Comparison of ENCODE assay signal across 1 cellular context in the genomic region with DNA sequence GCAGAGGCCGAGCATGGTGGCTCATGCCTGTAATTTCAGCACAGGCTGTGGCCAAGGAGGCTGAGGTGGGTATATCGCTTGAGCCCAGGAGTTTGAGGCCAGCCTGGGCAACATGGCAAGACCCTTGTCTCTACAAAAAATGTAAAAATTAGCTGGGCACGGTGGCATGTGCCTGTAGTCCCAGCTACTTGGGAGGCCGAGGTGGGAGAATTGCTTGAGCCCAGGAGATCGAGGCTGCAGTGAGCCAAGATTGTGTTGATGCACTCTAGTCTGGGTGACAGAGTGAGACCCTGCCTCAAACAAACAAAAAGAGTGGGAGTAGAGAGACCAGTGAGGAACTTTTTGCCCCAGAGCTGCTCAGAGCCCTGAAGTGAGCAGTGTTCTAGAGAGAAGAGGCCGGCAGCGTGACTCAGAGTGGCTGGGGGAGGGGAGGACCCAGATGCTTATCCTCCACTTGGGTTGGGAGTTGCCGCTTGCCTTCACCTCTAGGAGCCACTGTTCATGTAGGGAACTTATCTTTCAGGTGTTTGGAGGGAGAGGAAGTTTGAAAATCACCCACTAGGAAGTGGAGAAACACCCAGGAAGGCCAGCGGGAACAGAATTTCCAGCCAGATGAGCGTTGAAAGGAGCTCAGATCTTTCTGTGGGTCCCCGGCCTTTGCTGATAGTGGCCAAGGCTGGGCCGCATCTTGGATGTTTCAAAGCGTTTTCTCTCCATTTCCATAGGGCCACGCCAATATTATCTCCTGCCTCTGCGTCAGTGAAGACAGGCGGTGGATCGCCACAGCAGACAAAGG.
TF ChIP-seq lines count a peak whose summit lies in the region.

No MANE protein-coding gene starts in this region.

TF ChIP-seq in H1, 55 proteins besides CTCF, POLR2A, EP300 and RAD21:
- TF ChIP-seq NANOG (IDR thresholded peaks at IDR 0.05; ENCODE audit: insufficient read depth, low read depth, low read length, poor library complexity, severe bottlenecking) (no peak), RXRA (IDR thresholded peaks at IDR 0.05; ENCODE audit: insufficient read depth, low read depth, low read length) (no peak), ZNF274 (IDR thresholded peaks at IDR 0.05; ENCODE audit: borderline replicate concordance, extremely low read depth, low read length) (no peak), CBX8 (IDR thresholded peaks at IDR 0.05; ENCODE audit: borderline replicate concordance, low read depth, low read length) (no peak), ASH2L (IDR thresholded peaks at IDR 0.05; ENCODE audit: low read length) (peak; percentile 81), CHD2 (IDR thresholded peaks at IDR 0.05; ENCODE audit: low read length) (no peak), RBBP5 (IDR thresholded peaks at IDR 0.05; ENCODE audit: borderline replicate concordance, low read depth, low read length) (peak; percentile 83; the same call in 1 of the 2 replicates), SP2 (IDR thresholded peaks at IDR 0.05; ENCODE audit: low read length) (no peak), GABPA (IDR thresholded peaks at IDR 0.05; ENCODE audit: borderline replicate concordance, insufficient read depth, low read length) (no peak), CHD1 (IDR thresholded peaks at IDR 0.05; ENCODE audit: low read depth, low read length) (no peak), TAF7 (optimal IDR thresholded peaks at IDR 0.05; ENCODE audit: borderline replicate concordance, low read depth, low read length) (no peak), HDAC2 (IDR thresholded peaks at IDR 0.05; ENCODE audit: borderline replicate concordance in 1 of 2, low read depth in 2 of 2, low read length in 2 of 2) (no peak), FOSL1 (IDR thresholded peaks at IDR 0.05; ENCODE audit: insufficient read depth, low read depth, low read length) (no peak), KDM1A (IDR thresholded peaks at IDR 0.05; ENCODE audit: borderline replicate concordance, low read length) (peak; percentile 60; the same call in 1 of the 2 replicates), RNF2 (IDR thresholded peaks at IDR 0.05; ENCODE audit: borderline replicate concordance, low read depth, low read length, missing control alignments, poor library complexity, severe bottlenecking) (no peak), SIN3A (conservative IDR thresholded peaks at IDR 0.05 in 1 of 2, IDR thresholded peaks at IDR 0.05 in 1 of 2; ENCODE audit: low read depth in 1 of 2, low read length in 2 of 2) (no peak), MAFK (IDR thresholded peaks at IDR 0.05; ENCODE audit: low read depth, low read length) (no peak), RFX5 (IDR thresholded peaks at IDR 0.05; ENCODE audit: borderline replicate concordance, low read depth, low read length) (no peak), CTBP2 (IDR thresholded peaks at IDR 0.05; ENCODE audit: borderline replicate concordance, insufficient read depth, insufficient read length, low read length) (no peak), KDM4A (IDR thresholded peaks at IDR 0.05; ENCODE audit: low read depth, low read length, severe bottlenecking) (no peak), JUND (IDR thresholded peaks at IDR 0.05; ENCODE audit: low read length) (peak; percentile 85), GTF2F1 (IDR thresholded peaks at IDR 0.05; ENCODE audit: borderline replicate concordance, low read depth, low read length) (no peak), EZH2 (IDR thresholded peaks at IDR 0.05; ENCODE audit: low read depth, low read length, severe bottlenecking) (no peak), TBP (IDR thresholded peaks at IDR 0.05; ENCODE audit: low read depth, low read length) (no peak), SP1 (IDR thresholded peaks at IDR 0.05; ENCODE audit: low read depth, low read length) (0 out of 2 replicates have a peak, but pooled peaks have one; percentile 47), CEBPB (IDR thresholded peaks at IDR 0.05; ENCODE audit: low read depth, low read length) (no peak), PHF8 (conservative IDR thresholded peaks at IDR 0.05; ENCODE audit: low read depth, low read length) (no peak), TEAD4 (IDR thresholded peaks at IDR 0.05; ENCODE audit: low read depth, low read length) (no peak), TAF1 (IDR thresholded peaks at IDR 0.05; ENCODE audit: low read depth, low read length) (peak; percentile 40; the same call in 1 of the 2 replicates), BCL11A (IDR thresholded peaks at IDR 0.05; ENCODE audit: low read depth in 2 of 2, low read length in 2 of 2) (no peak), BRCA1 (IDR thresholded peaks at IDR 0.05; ENCODE audit: low read depth, low read length) (no peak)
- TF ChIP-seq, protein P1, sequence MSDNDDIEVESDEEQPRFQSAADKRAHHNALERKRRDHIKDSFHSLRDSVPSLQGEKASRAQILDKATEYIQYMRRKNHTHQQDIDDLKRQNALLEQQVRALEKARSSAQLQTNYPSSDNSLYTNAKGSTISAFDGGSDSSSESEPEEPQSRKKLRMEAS (IDR thresholded peaks at IDR 0.05) = peak; percentile 27; the same call in 1 of the 2 replicates
- TF ChIP-seq, protein P2, sequence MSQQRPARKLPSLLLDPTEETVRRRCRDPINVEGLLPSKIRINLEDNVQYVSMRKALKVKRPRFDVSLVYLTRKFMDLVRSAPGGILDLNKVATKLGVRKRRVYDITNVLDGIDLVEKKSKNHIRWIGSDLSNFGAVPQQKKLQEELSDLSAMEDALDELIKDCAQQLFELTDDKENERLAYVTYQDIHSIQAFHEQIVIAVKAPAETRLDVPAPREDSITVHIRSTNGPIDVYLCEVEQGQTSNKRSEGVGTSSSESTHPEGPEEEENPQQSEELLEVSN (IDR thresholded peaks at IDR 0.05) = no peak; the same call in 1 of the 2 replicates
- TF ChIP-seq, protein P3, sequence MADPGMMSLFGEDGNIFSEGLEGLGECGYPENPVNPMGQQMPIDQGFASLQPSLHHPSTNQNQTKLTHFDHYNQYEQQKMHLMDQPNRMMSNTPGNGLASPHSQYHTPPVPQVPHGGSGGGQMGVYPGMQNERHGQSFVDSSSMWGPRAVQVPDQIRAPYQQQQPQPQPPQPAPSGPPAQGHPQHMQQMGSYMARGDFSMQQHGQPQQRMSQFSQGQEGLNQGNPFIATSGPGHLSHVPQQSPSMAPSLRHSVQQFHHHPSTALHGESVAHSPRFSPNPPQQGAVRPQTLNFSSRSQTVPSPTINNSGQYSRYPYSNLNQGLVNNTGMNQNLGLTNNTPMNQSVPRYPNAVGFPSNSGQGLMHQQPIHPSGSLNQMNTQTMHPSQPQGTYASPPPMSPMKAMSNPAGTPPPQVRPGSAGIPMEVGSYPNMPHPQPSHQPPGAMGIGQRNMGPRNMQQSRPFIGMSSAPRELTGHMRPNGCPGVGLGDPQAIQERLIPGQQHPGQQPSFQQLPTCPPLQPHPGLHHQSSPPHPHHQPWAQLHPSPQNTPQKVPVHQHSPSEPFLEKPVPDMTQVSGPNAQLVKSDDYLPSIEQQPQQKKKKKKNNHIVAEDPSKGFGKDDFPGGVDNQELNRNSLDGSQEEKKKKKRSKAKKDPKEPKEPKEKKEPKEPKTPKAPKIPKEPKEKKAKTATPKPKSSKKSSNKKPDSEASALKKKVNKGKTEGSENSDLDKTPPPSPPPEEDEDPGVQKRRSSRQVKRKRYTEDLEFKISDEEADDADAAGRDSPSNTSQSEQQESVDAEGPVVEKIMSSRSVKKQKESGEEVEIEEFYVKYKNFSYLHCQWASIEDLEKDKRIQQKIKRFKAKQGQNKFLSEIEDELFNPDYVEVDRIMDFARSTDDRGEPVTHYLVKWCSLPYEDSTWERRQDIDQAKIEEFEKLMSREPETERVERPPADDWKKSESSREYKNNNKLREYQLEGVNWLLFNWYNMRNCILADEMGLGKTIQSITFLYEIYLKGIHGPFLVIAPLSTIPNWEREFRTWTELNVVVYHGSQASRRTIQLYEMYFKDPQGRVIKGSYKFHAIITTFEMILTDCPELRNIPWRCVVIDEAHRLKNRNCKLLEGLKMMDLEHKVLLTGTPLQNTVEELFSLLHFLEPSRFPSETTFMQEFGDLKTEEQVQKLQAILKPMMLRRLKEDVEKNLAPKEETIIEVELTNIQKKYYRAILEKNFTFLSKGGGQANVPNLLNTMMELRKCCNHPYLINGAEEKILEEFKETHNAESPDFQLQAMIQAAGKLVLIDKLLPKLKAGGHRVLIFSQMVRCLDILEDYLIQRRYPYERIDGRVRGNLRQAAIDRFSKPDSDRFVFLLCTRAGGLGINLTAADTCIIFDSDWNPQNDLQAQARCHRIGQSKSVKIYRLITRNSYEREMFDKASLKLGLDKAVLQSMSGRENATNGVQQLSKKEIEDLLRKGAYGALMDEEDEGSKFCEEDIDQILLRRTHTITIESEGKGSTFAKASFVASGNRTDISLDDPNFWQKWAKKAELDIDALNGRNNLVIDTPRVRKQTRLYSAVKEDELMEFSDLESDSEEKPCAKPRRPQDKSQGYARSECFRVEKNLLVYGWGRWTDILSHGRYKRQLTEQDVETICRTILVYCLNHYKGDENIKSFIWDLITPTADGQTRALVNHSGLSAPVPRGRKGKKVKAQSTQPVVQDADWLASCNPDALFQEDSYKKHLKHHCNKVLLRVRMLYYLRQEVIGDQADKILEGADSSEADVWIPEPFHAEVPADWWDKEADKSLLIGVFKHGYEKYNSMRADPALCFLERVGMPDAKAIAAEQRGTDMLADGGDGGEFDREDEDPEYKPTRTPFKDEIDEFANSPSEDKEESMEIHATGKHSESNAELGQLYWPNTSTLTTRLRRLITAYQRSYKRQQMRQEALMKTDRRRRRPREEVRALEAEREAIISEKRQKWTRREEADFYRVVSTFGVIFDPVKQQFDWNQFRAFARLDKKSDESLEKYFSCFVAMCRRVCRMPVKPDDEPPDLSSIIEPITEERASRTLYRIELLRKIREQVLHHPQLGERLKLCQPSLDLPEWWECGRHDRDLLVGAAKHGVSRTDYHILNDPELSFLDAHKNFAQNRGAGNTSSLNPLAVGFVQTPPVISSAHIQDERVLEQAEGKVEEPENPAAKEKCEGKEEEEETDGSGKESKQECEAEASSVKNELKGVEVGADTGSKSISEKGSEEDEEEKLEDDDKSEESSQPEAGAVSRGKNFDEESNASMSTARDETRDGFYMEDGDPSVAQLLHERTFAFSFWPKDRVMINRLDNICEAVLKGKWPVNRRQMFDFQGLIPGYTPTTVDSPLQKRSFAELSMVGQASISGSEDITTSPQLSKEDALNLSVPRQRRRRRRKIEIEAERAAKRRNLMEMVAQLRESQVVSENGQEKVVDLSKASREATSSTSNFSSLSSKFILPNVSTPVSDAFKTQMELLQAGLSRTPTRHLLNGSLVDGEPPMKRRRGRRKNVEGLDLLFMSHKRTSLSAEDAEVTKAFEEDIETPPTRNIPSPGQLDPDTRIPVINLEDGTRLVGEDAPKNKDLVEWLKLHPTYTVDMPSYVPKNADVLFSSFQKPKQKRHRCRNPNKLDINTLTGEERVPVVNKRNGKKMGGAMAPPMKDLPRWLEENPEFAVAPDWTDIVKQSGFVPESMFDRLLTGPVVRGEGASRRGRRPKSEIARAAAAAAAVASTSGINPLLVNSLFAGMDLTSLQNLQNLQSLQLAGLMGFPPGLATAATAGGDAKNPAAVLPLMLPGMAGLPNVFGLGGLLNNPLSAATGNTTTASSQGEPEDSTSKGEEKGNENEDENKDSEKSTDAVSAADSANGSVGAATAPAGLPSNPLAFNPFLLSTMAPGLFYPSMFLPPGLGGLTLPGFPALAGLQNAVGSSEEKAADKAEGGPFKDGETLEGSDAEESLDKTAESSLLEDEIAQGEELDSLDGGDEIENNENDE (IDR thresholded peaks at IDR 0.05; ENCODE audit: insufficient replicate concordance, low read length) = no peak
- TF ChIP-seq, protein P4, sequence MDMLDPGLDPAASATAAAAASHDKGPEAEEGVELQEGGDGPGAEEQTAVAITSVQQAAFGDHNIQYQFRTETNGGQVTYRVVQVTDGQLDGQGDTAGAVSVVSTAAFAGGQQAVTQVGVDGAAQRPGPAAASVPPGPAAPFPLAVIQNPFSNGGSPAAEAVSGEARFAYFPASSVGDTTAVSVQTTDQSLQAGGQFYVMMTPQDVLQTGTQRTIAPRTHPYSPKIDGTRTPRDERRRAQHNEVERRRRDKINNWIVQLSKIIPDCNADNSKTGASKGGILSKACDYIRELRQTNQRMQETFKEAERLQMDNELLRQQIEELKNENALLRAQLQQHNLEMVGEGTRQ (IDR thresholded peaks at IDR 0.05; ENCODE audit: low read length) = no peak
TF ChIP-seq in H1: peak in this region for 7.
